17 cellular contexts compared by ENCODE assay signal in the genomic region with DNA sequence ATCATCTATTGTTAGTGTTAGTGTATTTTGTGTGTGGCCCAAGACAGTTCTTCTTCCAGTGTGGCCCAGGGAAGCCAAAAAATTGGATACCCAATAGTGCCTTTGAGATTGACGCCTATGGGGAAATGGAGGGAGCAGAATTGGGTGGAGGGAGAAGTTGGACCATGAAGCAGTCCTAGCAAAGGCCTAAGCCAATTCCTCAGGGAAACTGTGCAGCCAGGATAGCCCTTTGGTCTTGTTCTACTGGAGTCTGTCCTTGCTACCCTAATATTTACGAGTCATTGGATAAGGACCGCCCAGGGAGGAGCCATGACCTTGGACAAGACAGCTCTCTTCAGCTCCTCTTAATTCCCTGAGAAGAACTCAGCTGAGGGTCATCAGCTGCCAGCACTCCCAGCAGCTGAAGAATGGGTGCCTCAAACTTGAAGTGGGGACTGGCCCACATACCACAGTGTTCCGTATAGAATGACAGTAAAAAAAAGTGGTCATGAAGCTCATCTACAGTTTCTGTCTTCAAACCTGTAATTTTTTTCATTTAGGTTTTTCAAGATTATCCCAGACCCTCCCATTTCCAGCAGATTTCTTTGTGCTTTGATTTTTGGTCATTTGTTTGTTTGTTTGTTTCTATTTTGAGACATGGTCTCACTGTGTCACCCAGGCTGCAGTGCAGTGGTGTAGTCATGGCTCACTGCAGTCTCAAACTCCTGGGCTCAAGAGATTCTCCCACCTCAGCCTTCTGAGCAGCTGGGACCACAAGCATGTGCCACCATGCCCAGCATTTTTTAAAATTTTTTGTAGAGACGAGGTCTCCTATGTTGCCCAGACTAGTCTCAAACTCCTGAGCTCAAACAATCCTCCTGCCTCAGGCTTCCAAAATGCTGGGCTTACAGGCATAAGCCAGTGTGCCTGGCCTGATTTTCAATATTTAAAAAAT.
"Had no signal": no experiment of that assay in that cellular context is flagged by ENCODE, and none has a peak within 500 bp of the region (broad histone marks: within the 10 kb centered on the region; RNA-seq: fewer than 3 reads in every experiment).

No MANE protein-coding gene starts in this region.

- H3K9me3 Mint-ChIP-seq: endodermal cell had no signal

- H3K4me1 ChIP-seq: gastrocnemius medialis, sigmoid colon, stomach had no signal

- H3K4me3 ChIP-seq: coronary artery, gastrocnemius medialis, sigmoid colon, stomach had no signal

- ATAC-seq: gastrocnemius medialis; left cardiac atrium; natural killer cell treated with Interleukin-12 subunit alpha and Interleukin-12 subunit beta and Interleukin-15 and Interleukin-18, amount 100 ng/mL, for 72 hours had no signal

- H3K9me3 ChIP-seq: gastrocnemius medialis had no signal

- DNase-seq: central memory CD4-positive, alpha-beta T cell; effector CD4-positive, alpha-beta T cell; endodermal cell; gastrocnemius medialis; glutamatergic neuron; kidney; left cardiac atrium; occipital lobe; sigmoid colon; small intestine; stimulated activated CD4-positive, alpha-beta T cell treated with anti-CD3 and anti-CD28 coated beads, Interleukin-12 subunit alpha, Interleukin-12 subunit beta, amount 100 ng/mL, for 4 hours; stimulated activated naive CD4-positive, alpha-beta T cell; stomach; substantia nigra had no signal

- H3K27me3 Mint-ChIP-seq: natural killer cell treated with Interleukin-12 subunit alpha and Interleukin-12 subunit beta and Interleukin-15 and Interleukin-18, amount 100 ng/mL, for 72 hours; type B pancreatic cell had no signal

- H3K36me3 Mint-ChIP-seq: natural killer cell treated with Interleukin-12 subunit alpha and Interleukin-12 subunit beta and Interleukin-15 and Interleukin-18, amount 100 ng/mL, for 72 hours had no signal

- H3K27ac ChIP-seq: coronary artery, gastrocnemius medialis, sigmoid colon, stomach had no signal

- H3K27me3 ChIP-seq: gastrocnemius medialis, sigmoid colon, stomach had no signal

- H3K36me3 ChIP-seq: gastrocnemius medialis, sigmoid colon had no signal

- H3K4me3 Mint-ChIP-seq: endodermal cell; natural killer cell treated with Interleukin-12 subunit alpha and Interleukin-12 subunit beta and Interleukin-15 and Interleukin-18, amount 100 ng/mL, for 72 hours; type B pancreatic cell had no signal

- H3K27ac Mint-ChIP-seq: endodermal cell, type B pancreatic cell had no signal
